Comparison of ENCODE assay signal across 18 cellular contexts in the genomic region with DNA sequence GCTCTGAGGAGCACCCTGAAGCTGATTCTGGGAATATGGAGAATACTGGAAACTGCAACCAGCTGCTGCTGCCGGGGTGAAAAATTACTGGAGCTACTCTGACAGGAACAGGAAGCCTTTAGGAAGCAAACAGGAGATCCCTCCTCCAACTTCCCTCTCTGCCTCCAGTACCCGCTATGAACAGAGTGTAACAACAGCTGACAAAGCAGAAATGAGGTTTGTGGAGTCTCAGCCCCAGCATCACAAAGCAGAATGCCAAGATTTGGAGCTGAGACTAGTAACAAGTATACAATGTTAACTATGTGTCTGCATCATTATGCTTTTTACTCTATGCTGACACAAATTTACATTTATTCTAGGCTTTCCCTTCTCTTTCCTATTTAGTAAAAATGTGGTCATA. TPM values are rescaled to one million over a fixed set of nuclear protein-coding genes. Genes with fewer than 3 reads are reported as not detected.
DNase-seq lines count a peak whose midpoint lies in the region; ATAC-seq and TF ChIP-seq lines count a peak whose summit lies in the region.
"Had no signal": no experiment of that assay in that cellular context is flagged by ENCODE, and none has a peak within 500 bp of the region (broad histone marks: within the 10 kb centered on the region; RNA-seq: fewer than 3 reads in every experiment).

No MANE protein-coding gene starts in this region.

- H3K79me2 ChIP-seq in neural progenitor cell (ENCODE audit: low read depth) = no peaks in the 10 kb centered on the region

- peaks cover 12% of the 10 kb centered on the region for H3K36me3 Mint-ChIP-seq in neural progenitor cell
- H3K36me3 Mint-ChIP-seq: activated naive CD4-positive, alpha-beta T cell treated with anti-CD3 and anti-CD28 coated beads, Interleukin-2, amount 50 U/mL, for 24 hours; stimulated activated effector memory CD8-positive, alpha-beta T cell treated with anti-CD3 and anti-CD28 coated beads, Interleukin-12 subunit alpha, Interleukin-12 subunit beta, amount 100 ng/mL, for 72 hours had no signal

- no peak overlapping the region for H2BK120ac ChIP-seq in neuronal stem cell (ENCODE audit: low read depth, low read length)

- no peak overlapping the region for H3K4ac ChIP-seq in neuronal stem cell (ENCODE audit: low read length)

- H3K4me3 Mint-ChIP-seq in neural progenitor cell = no peak overlapping the region
- H3K4me3 Mint-ChIP-seq: activated naive CD4-positive, alpha-beta T cell treated with anti-CD3 and anti-CD28 coated beads, Interleukin-2, amount 50 U/mL, for 24 hours; activated T-cell treated with anti-CD3 and anti-CD28 coated beads, Interleukin-2, amount 50 U/mL, for 4 hours; nephron progenitor cell; stimulated activated effector memory CD8-positive, alpha-beta T cell treated with anti-CD3 and anti-CD28 coated beads, Interleukin-12 subunit alpha, Interleukin-12 subunit beta, amount 100 ng/mL, for 72 hours had no signal

- no peak overlapping the region for H2BK15ac ChIP-seq in neuronal stem cell (ENCODE audit: low read length)

- H3K23ac ChIP-seq in neuronal stem cell (ENCODE audit: low read depth, low read length, poor library complexity) = no peak overlapping the region

- H2AFZ ChIP-seq in neuronal stem cell (ENCODE audit: low read length) = peak overlapping the region; percentile 10
- H2AFZ ChIP-seq in neural progenitor cell (replicated peaks) = no peak overlapping the region

- intact Hi-C loops in left ventricle myocardium superior (cut with micrococcal nuclease) = no loop called here

- H4K91ac ChIP-seq in neuronal stem cell (ENCODE audit: low read depth, low read length, poor library complexity) = no peak overlapping the region

- H3K27me3 ChIP-seq in HL-60 (ENCODE audit: insufficient read depth, poor library complexity, severe bottlenecking) = no peaks in the 10 kb centered on the region
- H3K27me3 ChIP-seq in neuronal stem cell (ENCODE audit: control insufficient read depth in 3 of 3, insufficient read depth in 3 of 3, low read depth in 1 of 3, low read length in 3 of 3) = peaks cover 0 to 21% (median 0%) of the 10 kb centered on the region in 3 experiments
- H3K27me3 ChIP-seq in neural progenitor cell = no peaks in the 10 kb centered on the region
- H3K27me3 ChIP-seq: body of pancreas, colonic mucosa had no signal

- peaks cover 5% of the 10 kb centered on the region for H3K27me3 Mint-ChIP-seq in neural progenitor cell (ENCODE audit: insufficient read depth, low read depth)

- peaks cover 6% of the 10 kb centered on the region for H3K9me3 Mint-ChIP-seq in neural progenitor cell
- H3K9me3 Mint-ChIP-seq: activated naive CD4-positive, alpha-beta T cell treated with anti-CD3 and anti-CD28 coated beads, Interleukin-2, amount 50 U/mL, for 24 hours; activated T-cell treated with anti-CD3 and anti-CD28 coated beads, Interleukin-2, amount 50 U/mL, for 4 hours; stimulated activated effector memory CD8-positive, alpha-beta T cell treated with anti-CD3 and anti-CD28 coated beads, Interleukin-12 subunit alpha, Interleukin-12 subunit beta, amount 100 ng/mL, for 72 hours had no signal

- WGBS in neuronal stem cell (ENCODE audit: extremely low coverage in 2 of 2, insufficient read length in 2 of 2, insufficient replicate concordance in 1 of 2), 2 donors = no CpG with 5 or more reads among the region's 2 CpGs

- no peak overlapping the region for H4K8ac ChIP-seq in neuronal stem cell (ENCODE audit: low read depth, low read length)

- no peaks in the 10 kb centered on the region for H3K9me3 ChIP-seq in SK-N-MC (ENCODE audit: low read depth, low read length)
- peaks cover 0 to 2% of the 10 kb centered on the region in 2 donors for H3K9me3 ChIP-seq in neuronal stem cell (replicated peaks in 1 of 2; ENCODE audit: control insufficient read depth in 2 of 2, insufficient read depth in 1 of 2, low read depth in 1 of 2, low read length in 2 of 2)
- H3K9me3 ChIP-seq in neural progenitor cell (ENCODE audit: low read depth) = no peaks in the 10 kb centered on the region
- H3K9me3 ChIP-seq: body of pancreas, colonic mucosa had no signal

- H4K20me1 ChIP-seq in neural progenitor cell (ENCODE audit: low read depth) = no peaks in the 10 kb centered on the region

- H3K18ac ChIP-seq in neuronal stem cell (ENCODE audit: low read length) = no peak overlapping the region

- H3F3A ChIP-seq in neural progenitor cell (ENCODE audit: low read depth) = no peaks in the 10 kb centered on the region

- H3K4me1 ChIP-seq in neuronal stem cell (ENCODE audit: control insufficient read depth in 2 of 2, insufficient read depth in 1 of 2, low read depth in 1 of 2, low read length in 2 of 2) = no peaks in the 10 kb centered on the region
- no peaks in the 10 kb centered on the region for H3K4me1 ChIP-seq in neural progenitor cell
- H3K4me1 ChIP-seq: colonic mucosa, foreskin keratinocyte had no signal

- H3K27ac Mint-ChIP-seq in neural progenitor cell = no peak overlapping the region
- H3K27ac Mint-ChIP-seq: activated naive CD4-positive, alpha-beta T cell treated with anti-CD3 and anti-CD28 coated beads, Interleukin-2, amount 50 U/mL, for 24 hours; nephron progenitor cell; stimulated activated effector memory CD8-positive, alpha-beta T cell treated with anti-CD3 and anti-CD28 coated beads, Interleukin-12 subunit alpha, Interleukin-12 subunit beta, amount 100 ng/mL, for 72 hours had no signal

- no peak for TF ChIP-seq CTCF in HL-60 (IDR thresholded peaks at IDR 0.05; ENCODE audit: insufficient read depth, low read length)
- TF ChIP-seq CTCF in neural progenitor cell (IDR thresholded peaks at IDR 0.05) = no peak

- H3K36me3 ChIP-seq in SK-N-MC (ENCODE audit: insufficient read depth, low read length) = no peaks in the 10 kb centered on the region
- no peaks in the 10 kb centered on the region for H3K36me3 ChIP-seq in neuronal stem cell (replicated peaks in 1 of 2; ENCODE audit: control insufficient read depth in 2 of 2, insufficient read depth in 2 of 2, low read length in 2 of 2)
- no peaks in the 10 kb centered on the region for H3K36me3 ChIP-seq in neural progenitor cell
- H3K36me3 ChIP-seq: colonic mucosa had no signal

- no peak overlapping the region for H3K4me2 ChIP-seq in neuronal stem cell (ENCODE audit: insufficient read depth, low read length, poor library complexity, severe bottlenecking)
- no peak overlapping the region for H3K4me2 ChIP-seq in neural progenitor cell

- H2BK5ac ChIP-seq in neuronal stem cell (ENCODE audit: low read length) = no peak overlapping the region

- no peaks in the 10 kb centered on the region for H3K4me1 Mint-ChIP-seq in neural progenitor cell
- H3K4me1 Mint-ChIP-seq: activated naive CD4-positive, alpha-beta T cell treated with anti-CD3 and anti-CD28 coated beads, Interleukin-2, amount 50 U/mL, for 24 hours; nephron progenitor cell; stimulated activated effector memory CD8-positive, alpha-beta T cell treated with anti-CD3 and anti-CD28 coated beads, Interleukin-12 subunit alpha, Interleukin-12 subunit beta, amount 100 ng/mL, for 72 hours had no signal

- H3K4me3 ChIP-seq in HL-60 (replicated peaks; ENCODE audit: insufficient read depth, low read length) = no peak overlapping the region
- H3K4me3 ChIP-seq in SK-N-MC = peak overlapping the region; percentile 30; the same call in 1 of the 2 replicates
- no peak overlapping the region for H3K4me3 ChIP-seq in neuronal stem cell (ENCODE audit: low read length in 2 of 2)
- no peak overlapping the region for H3K4me3 ChIP-seq in neural progenitor cell
- H3K4me3 ChIP-seq: body of pancreas, colonic mucosa had no signal

- DNase-seq in HL-60 (ENCODE audit: low read depth in 1 of 2, low spot score in 1 of 2) (peak; percentile 14 to 61), SK-N-MC (ENCODE audit: low read depth, low spot score) (no peak), left ventricle myocardium superior (no peak), neuronal stem cell (ENCODE audit: low spot score) (no peak), neural progenitor cell (ENCODE audit: low spot score) (no peak), AG08395 (ENCODE audit: low spot score) (no peak), activated T-cell treated with anti-CD3 and anti-CD28 coated beads for 4 hours (no peak)
- DNase-seq: activated CD4-positive, alpha-beta T cell treated with anti-CD3 and anti-CD28 coated beads, Interleukin-2, amount 50 U/mL, for 48 hours; activated T-cell treated with anti-CD3 and anti-CD28 coated beads, Interleukin-2, amount 50 U/mL, for 4 hours; colonic mucosa; foreskin keratinocyte; NCI-H1092; NCI-H2107; NCI-H524 treated with DMSO at 0.1 percent for 48 hours; nephron progenitor cell had no signal

- H3K27ac ChIP-seq in HL-60 (replicated peaks) (peak overlapping the region; percentile 38), SK-N-MC (peak overlapping the region; percentile 69), neuronal stem cell (replicated peaks; ENCODE audit: low read length) (no peak overlapping the region), neural progenitor cell (no peak overlapping the region)
- H3K27ac ChIP-seq: body of pancreas, colonic mucosa, foreskin keratinocyte had no signal

- H3K14ac ChIP-seq in neuronal stem cell (ENCODE audit: low read length) = no peak overlapping the region

- no peak overlapping the region for H2BK12ac ChIP-seq in neuronal stem cell (ENCODE audit: low read length)

- H3K79me1 ChIP-seq in neuronal stem cell (ENCODE audit: low read depth, low read length) = no peaks in the 10 kb centered on the region

- H3K9ac ChIP-seq in SK-N-MC (ENCODE audit: insufficient read length) (no peak overlapping the region), neuronal stem cell (ENCODE audit: low read depth, low read length, poor library complexity) (no peak overlapping the region), neural progenitor cell (no peak overlapping the region)

- no peak overlapping the region for H2AK5ac ChIP-seq in neuronal stem cell (ENCODE audit: low read depth, low read length)

- ATAC-seq in left ventricle myocardium superior = peak; percentile 58
- ATAC-seq: activated T-cell treated with anti-CD3 and anti-CD28 coated beads, Interleukin-2, amount 50 U/mL, for 4 hours; body of pancreas; foreskin keratinocyte; stimulated activated effector memory CD8-positive, alpha-beta T cell treated with anti-CD3 and anti-CD28 coated beads, Interleukin-12 subunit alpha, Interleukin-12 subunit beta, amount 100 ng/mL, for 72 hours had no signal

RNA-seq across cellular contexts. Expression of a gene that starts 22.7 kb away (rescaled TPM):
- total RNA-seq in left ventricle myocardium superior = 27.2 TPM
- polyA plus RNA-seq in neuronal stem cell (2013, experiment 1 of 2) = 97.5 TPM
- polyA plus RNA-seq in neuronal stem cell (2013, experiment 2 of 2) = 102 TPM
- 34.6 and 48.2 TPM in 2 replicates for total RNA-seq in neural progenitor cell (ENCODE audit: low replicate concordance)

Comparison
In these comparisons a context has a peak if more than half of its experiments do, and no peak if none do; other contexts are left out.
1. DNase-seq: peak in HL-60 (2 of 2); none in SK-N-MC (single experiment), left ventricle myocardium superior (single experiment), neuronal stem cell (single experiment), neural progenitor cell (single experiment), AG08395 (single experiment) and activated T-cell treated with anti-CD3 and anti-CD28 coated beads for 4 hours (single experiment).
2. H3K27ac ChIP-seq: peak in HL-60 (single experiment) and SK-N-MC (single experiment); none in neuronal stem cell (single experiment) and neural progenitor cell (single experiment).